ENCODE assay signal across 1 cellular context in the genomic region with DNA sequence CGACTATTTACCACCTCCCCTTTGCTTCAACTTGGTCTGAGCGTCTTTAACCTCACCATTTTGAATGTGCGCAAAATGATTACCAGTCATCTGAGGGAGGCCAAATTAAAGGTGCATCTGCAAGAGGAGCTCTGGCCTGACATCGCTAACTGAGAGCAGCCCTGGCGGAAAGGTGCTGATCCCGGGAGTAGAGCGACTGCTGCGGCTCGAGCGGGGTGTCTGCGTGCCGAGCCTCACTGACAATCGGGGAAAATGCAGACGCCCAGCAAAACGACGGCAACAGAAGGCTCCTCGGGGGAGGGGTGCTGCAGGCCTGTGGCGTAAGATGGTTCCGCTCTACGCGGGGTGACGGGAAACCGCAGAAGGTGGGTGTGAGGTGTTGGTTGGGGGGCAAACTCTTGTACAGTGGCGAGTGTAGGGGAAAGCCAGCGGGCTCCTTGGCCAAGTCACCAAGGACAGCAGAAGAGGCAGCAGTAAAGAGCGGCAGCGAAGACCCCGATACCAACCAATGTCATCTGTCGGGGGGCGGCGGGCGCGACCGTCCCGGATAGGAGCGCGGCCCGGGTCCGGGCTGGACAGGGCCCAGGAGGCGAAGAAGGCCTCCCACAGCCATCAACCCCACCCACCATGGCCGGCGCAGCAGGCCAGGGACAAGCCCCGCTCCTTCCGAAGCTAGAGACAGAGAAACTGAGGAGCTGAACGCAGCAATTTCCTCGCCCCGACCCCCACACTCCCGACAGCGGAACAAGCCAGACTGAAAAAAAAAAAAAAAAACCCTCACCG.
TF ChIP-seq lines count a peak whose summit lies in the region.

No MANE protein-coding gene starts in this region.

TF ChIP-seq in HepG2, 621 proteins besides CTCF, POLR2A, EP300 and RAD21 (continued from another document and continues in another):
- TF ChIP-seq, protein P1, sequence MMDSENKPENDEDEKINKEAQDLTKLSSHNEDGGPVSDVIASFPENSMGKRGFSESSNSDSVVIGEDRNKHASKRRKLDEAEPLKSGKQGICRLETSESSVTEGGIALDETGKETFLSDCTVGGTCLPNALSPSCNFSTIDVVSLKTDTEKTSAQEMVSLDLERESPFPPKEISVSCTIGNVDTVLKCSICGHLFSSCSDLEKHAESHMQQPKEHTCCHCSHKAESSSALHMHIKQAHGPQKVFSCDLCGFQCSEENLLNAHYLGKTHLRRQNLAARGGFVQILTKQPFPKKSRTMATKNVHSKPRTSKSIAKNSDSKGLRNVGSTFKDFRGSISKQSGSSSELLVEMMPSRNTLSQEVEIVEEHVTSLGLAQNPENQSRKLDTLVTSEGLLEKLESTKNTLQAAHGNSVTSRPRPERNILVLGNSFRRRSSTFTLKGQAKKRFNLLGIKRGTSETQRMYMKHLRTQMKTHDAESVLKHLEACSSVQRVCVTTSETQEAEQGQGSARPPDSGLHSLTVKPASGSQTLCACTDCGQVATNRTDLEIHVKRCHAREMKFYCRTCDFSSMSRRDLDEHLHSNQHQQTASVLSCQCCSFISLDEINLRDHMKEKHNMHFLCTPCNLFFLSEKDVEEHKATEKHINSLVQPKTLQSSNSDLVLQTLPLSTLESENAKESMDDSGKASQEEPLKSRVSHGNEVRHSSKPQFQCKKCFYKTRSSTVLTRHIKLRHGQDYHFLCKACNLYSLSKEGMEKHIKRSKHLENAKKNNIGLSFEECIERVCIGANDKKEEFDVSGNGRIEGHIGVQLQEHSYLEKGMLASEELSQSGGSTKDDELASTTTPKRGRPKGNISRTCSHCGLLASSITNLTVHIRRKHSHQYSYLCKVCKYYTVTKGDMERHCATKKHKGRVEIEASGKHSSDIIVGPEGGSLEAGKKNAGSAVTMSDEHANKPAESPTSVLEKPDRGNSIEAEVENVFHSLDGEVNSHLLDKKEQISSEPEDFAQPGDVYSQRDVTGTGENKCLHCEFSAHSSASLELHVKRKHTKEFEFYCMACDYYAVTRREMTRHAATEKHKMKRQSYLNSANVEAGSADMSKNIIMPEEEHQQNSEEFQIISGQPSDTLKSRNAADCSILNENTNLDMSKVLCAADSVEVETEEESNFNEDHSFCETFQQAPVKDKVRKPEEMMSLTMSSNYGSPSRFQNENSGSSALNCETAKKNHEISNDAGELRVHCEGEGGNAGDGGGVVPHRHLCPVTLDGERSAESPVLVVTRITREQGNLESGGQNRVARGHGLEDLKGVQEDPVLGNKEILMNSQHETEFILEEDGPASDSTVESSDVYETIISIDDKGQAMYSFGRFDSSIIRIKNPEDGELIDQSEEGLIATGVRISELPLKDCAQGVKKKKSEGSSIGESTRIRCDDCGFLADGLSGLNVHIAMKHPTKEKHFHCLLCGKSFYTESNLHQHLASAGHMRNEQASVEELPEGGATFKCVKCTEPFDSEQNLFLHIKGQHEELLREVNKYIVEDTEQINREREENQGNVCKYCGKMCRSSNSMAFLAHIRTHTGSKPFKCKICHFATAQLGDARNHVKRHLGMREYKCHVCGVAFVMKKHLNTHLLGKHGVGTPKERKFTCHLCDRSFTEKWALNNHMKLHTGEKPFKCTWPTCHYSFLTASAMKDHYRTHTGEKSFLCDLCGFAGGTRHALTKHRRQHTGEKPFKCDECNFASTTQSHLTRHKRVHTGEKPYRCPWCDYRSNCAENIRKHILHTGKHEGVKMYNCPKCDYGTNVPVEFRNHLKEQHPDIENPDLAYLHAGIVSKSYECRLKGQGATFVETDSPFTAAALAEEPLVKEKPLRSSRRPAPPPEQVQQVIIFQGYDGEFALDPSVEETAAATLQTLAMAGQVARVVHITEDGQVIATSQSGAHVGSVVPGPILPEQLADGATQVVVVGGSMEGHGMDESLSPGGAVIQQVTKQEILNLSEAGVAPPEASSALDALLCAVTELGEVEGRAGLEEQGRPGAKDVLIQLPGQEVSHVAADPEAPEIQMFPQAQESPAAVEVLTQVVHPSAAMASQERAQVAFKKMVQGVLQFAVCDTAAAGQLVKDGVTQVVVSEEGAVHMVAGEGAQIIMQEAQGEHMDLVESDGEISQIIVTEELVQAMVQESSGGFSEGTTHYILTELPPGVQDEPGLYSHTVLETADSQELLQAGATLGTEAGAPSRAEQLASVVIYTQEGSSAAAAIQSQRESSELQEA (CRISPR knock-in tag; IDR thresholded peaks at IDR 0.05; ENCODE audit: not compliant biosample characterization): no peak
- no peak; the same call in 1 of the 2 replicates for TF ChIP-seq FOXK1 (CRISPR knock-in tag; IDR thresholded peaks at IDR 0.05; ENCODE audit: borderline replicate concordance, low read depth)
- TF ChIP-seq, protein P2, sequence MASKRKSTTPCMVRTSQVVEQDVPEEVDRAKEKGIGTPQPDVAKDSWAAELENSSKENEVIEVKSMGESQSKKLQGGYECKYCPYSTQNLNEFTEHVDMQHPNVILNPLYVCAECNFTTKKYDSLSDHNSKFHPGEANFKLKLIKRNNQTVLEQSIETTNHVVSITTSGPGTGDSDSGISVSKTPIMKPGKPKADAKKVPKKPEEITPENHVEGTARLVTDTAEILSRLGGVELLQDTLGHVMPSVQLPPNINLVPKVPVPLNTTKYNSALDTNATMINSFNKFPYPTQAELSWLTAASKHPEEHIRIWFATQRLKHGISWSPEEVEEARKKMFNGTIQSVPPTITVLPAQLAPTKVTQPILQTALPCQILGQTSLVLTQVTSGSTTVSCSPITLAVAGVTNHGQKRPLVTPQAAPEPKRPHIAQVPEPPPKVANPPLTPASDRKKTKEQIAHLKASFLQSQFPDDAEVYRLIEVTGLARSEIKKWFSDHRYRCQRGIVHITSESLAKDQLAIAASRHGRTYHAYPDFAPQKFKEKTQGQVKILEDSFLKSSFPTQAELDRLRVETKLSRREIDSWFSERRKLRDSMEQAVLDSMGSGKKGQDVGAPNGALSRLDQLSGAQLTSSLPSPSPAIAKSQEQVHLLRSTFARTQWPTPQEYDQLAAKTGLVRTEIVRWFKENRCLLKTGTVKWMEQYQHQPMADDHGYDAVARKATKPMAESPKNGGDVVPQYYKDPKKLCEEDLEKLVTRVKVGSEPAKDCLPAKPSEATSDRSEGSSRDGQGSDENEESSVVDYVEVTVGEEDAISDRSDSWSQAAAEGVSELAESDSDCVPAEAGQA (IDR thresholded peaks at IDR 0.05; ENCODE audit: low read depth): no peak
- TF ChIP-seq, protein P2 (CRISPR knock-in tag; IDR thresholded peaks at IDR 0.05; ENCODE audit: borderline replicate concordance): no peak
- no peak for TF ChIP-seq ZNF674 (CRISPR knock-in tag; IDR thresholded peaks at IDR 0.05; ENCODE audit: low read depth)
- TF ChIP-seq ZNF768 (CRISPR knock-in tag; IDR thresholded peaks at IDR 0.05): peak; percentile 31
- no peak for TF ChIP-seq ZNF224 (CRISPR knock-in tag; IDR thresholded peaks at IDR 0.05)
- no peak; the same call in 1 of the 2 replicates for TF ChIP-seq RXRB (CRISPR knock-in tag; IDR thresholded peaks at IDR 0.05; ENCODE audit: borderline replicate concordance)
- TF ChIP-seq, protein P3, sequence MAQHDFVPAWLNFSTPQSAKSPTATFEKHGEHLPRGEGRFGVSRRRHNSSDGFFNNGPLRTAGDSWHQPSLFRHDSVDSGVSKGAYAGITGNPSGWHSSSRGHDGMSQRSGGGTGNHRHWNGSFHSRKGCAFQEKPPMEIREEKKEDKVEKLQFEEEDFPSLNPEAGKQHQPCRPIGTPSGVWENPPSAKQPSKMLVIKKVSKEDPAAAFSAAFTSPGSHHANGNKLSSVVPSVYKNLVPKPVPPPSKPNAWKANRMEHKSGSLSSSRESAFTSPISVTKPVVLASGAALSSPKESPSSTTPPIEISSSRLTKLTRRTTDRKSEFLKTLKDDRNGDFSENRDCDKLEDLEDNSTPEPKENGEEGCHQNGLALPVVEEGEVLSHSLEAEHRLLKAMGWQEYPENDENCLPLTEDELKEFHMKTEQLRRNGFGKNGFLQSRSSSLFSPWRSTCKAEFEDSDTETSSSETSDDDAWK (CRISPR knock-in tag; IDR thresholded peaks at IDR 0.05): no peak
- TF ChIP-seq RFX3 (CRISPR knock-in tag; IDR thresholded peaks at IDR 0.05): no peak
- TF ChIP-seq, protein P4, sequence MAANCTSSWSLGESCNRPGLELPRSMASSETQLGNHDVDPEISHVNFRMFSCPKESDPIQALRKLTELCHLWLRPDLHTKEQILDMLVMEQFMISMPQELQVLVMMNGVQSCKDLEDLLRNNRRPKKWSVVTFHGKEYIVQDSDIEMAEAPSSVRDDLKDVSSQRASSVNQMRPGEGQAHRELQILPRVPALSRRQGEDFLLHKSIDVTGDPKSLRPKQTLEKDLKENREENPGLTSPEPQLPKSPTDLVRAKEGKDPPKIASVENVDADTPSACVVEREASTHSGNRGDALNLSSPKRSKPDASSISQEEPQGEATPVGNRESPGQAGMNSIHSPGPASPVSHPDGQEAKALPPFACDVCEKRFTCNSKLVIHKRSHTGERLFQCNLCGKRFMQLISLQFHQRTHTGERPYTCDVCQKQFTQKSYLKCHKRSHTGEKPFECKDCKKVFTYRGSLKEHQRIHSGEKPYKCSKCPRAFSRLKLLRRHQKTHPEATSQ (CRISPR knock-in tag; IDR thresholded peaks at IDR 0.05; ENCODE audit: borderline replicate concordance): no peak
- TF ChIP-seq, protein P5, sequence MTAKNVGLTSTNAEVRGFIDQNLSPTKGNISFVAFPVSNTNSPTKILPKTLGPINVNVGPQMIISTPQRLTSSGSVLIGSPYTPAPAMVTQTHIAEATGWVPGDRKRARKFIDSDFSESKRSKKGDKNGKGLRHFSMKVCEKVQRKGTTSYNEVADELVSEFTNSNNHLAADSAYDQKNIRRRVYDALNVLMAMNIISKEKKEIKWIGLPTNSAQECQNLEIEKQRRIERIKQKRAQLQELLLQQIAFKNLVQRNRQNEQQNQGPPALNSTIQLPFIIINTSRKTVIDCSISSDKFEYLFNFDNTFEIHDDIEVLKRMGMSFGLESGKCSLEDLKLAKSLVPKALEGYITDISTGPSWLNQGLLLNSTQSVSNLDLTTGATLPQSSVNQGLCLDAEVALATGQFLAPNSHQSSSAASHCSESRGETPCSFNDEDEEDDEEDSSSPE (CRISPR knock-in tag; IDR thresholded peaks at IDR 0.05): no peak
- TF ChIP-seq, protein P6, sequence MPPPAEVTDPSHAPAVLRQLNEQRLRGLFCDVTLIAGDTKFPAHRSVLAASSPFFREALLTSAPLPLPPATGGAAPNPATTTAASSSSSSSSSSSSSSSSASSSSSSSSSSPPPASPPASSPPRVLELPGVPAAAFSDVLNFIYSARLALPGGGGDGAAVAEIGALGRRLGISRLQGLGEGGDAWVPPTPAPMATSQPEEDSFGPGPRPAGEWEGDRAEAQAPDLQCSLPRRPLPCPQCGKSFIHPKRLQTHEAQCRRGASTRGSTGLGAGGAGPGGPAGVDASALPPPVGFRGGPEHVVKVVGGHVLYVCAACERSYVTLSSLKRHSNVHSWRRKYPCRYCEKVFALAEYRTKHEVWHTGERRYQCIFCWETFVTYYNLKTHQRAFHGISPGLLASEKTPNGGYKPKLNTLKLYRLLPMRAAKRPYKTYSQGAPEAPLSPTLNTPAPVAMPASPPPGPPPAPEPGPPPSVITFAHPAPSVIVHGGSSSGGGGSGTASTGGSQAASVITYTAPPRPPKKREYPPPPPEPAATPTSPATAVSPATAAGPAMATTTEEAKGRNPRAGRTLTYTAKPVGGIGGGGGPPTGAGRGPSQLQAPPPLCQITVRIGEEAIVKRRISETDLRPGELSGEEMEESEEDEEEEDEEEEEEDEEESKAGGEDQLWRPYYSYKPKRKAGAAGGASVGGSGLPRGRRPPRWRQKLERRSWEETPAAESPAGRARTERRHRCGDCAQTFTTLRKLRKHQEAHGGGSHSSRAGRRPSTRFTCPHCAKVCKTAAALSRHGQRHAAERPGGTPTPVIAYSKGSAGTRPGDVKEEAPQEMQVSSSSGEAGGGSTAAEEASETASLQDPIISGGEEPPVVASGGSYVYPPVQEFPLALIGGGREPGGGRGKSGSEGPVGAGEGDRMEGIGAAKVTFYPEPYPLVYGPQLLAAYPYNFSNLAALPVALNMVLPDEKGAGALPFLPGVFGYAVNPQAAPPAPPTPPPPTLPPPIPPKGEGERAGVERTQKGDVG (CRISPR knock-in tag; IDR thresholded peaks at IDR 0.05; ENCODE audit: borderline replicate concordance): no peak
- TF ChIP-seq, protein P7, sequence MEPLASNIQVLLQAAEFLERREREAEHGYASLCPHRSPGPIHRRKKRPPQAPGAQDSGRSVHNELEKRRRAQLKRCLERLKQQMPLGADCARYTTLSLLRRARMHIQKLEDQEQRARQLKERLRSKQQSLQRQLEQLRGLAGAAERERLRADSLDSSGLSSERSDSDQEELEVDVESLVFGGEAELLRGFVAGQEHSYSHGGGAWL (CRISPR knock-in tag; IDR thresholded peaks at IDR 0.05): no peak; the same call in 1 of the 2 replicates
- no peak for TF ChIP-seq SP2 (CRISPR knock-in tag; IDR thresholded peaks at IDR 0.05)
- TF ChIP-seq RBM22 (optimal IDR thresholded peaks at IDR 0.05; ENCODE audit: low read length): no peak
- no peak for TF ChIP-seq FOXA3 (CRISPR knock-in tag; IDR thresholded peaks at IDR 0.05)
- TF ChIP-seq, protein P8, sequence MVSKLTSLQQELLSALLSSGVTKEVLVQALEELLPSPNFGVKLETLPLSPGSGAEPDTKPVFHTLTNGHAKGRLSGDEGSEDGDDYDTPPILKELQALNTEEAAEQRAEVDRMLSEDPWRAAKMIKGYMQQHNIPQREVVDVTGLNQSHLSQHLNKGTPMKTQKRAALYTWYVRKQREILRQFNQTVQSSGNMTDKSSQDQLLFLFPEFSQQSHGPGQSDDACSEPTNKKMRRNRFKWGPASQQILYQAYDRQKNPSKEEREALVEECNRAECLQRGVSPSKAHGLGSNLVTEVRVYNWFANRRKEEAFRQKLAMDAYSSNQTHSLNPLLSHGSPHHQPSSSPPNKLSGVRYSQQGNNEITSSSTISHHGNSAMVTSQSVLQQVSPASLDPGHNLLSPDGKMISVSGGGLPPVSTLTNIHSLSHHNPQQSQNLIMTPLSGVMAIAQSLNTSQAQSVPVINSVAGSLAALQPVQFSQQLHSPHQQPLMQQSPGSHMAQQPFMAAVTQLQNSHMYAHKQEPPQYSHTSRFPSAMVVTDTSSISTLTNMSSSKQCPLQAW (CRISPR knock-in tag; IDR thresholded peaks at IDR 0.05): no peak
- no peak for TF ChIP-seq SMC3 (IDR thresholded peaks at IDR 0.05; ENCODE audit: low read length)
- TF ChIP-seq KLF11 (CRISPR knock-in tag; IDR thresholded peaks at IDR 0.05): no peak
- no peak for TF ChIP-seq ZFYVE20 (CRISPR knock-in tag; IDR thresholded peaks at IDR 0.05; ENCODE audit: borderline replicate concordance, low read depth)
- TF ChIP-seq REXO4 (CRISPR knock-in tag; IDR thresholded peaks at IDR 0.05; ENCODE audit: borderline replicate concordance): no peak
- TF ChIP-seq FOXK2 (IDR thresholded peaks at IDR 0.05): no peak
